10 cellular contexts compared by ENCODE assay signal in the genomic region with DNA sequence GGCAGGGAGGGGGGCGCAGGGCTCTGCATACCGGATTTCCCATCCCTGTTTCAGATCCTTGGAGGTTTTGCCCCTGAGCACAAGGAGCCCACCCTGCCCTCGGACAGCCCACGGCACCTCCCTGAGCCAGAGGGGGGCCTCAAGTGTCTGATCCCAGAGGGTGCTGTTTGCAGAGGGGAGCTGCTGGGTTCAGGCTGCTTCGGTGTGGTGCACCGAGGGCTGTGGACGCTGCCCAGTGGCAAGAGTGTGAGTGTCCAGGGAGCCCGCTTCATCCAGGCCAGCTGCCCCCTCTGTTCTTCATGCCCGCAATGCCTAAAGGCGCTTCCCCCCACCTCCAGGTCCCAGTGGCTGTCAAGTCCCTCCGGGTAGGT. TPM values are rescaled to one million over a fixed set of nuclear protein-coding genes. Genes with fewer than 3 reads are reported as not detected.
DNase-seq lines count a peak whose midpoint lies in the region; ATAC-seq, FAIRE-seq and TF ChIP-seq lines count a peak whose summit lies in the region.
"Had no signal": no experiment of that assay in that cellular context is flagged by ENCODE, and none has a peak within 500 bp of the region (broad histone marks: within the 10 kb centered on the region; RNA-seq: fewer than 3 reads in every experiment).

No MANE protein-coding gene starts in this region.

- H3K4me1 ChIP-seq in HepG2 (ENCODE audit: insufficient read depth, low read length) (peaks cover 21% of the 10 kb centered on the region), right lobe of liver (peaks cover 0 to 10% (median 0%) of the 10 kb centered on the region in 4 donors), muscle layer of colon (ENCODE audit: insufficient read depth, low read length) (peaks cover 21% of the 10 kb centered on the region), upper lobe of right lung (peaks cover 14% of the 10 kb centered on the region), adrenal gland (replicated peaks in 1 of 2) (peaks cover 6 to 26% of the 10 kb centered on the region in 2 donors)

- H3K4me2 ChIP-seq in HepG2 (ENCODE audit: low read depth, low read length): no peak overlapping the region

- in situ Hi-C loops in HepG2 (cut with HindIII; ENCODE audit: extremely low pct_ligation_motif_present, low pct_unique_long_range_greater_than_20kb): no loop called here

- H4K20me1 ChIP-seq in HepG2 (ENCODE audit: insufficient read depth, low read length): no peaks in the 10 kb centered on the region

- no peak overlapping the region for H3K27ac Mint-ChIP-seq in activated T-helper 2 cell treated with anti-CD3 and anti-CD28 coated beads, Interferon-gamma antibody, Interleukin-2, Interleukin-4, amounts not matched to agents 10 μg/mL and 5 μg/mL and 100 μg/mL, durations not matched to agents 14 hours and 24 hours and 36 hours

- H3K27me3 Mint-ChIP-seq in activated T-helper 2 cell treated with anti-CD3 and anti-CD28 coated beads, Interferon-gamma antibody, Interleukin-2, Interleukin-4, amounts not matched to agents 10 μg/mL and 5 μg/mL and 100 μg/mL, durations not matched to agents 14 hours and 24 hours and 36 hours (ENCODE audit: low read depth): peaks cover 33% of the 10 kb centered on the region

- H3K27me3 ChIP-seq in HepG2 (ENCODE audit: control insufficient read depth in 1 of 2, insufficient read depth in 2 of 2, low read length in 2 of 2): peaks cover 0 to 7% of the 10 kb centered on the region in 2 experiments; a peak in 1 of 5 replicates
- H3K27me3 ChIP-seq in right lobe of liver: no peaks in the 10 kb centered on the region
- H3K27me3 ChIP-seq in muscle layer of colon (ENCODE audit: control insufficient read depth in 1 of 2, insufficient read depth in 2 of 2, low read length in 2 of 2): no peaks in the 10 kb centered on the region
- H3K27me3 ChIP-seq in upper lobe of right lung: no peaks in the 10 kb centered on the region
- peaks cover 6% of the 10 kb centered on the region for H3K27me3 ChIP-seq in adrenal gland

- H3K36me3 ChIP-seq in HepG2 (replicated peaks in 1 of 2; ENCODE audit: control insufficient read depth in 1 of 2, insufficient read depth in 2 of 2, low read length in 2 of 2): no peaks in the 10 kb centered on the region
- H3K36me3 ChIP-seq in right lobe of liver: peaks cover 0 to 2% (median 0%) of the 10 kb centered on the region in 4 donors
- no peaks in the 10 kb centered on the region for H3K36me3 ChIP-seq in muscle layer of colon (ENCODE audit: insufficient read depth, low read length)
- H3K36me3 ChIP-seq in upper lobe of right lung: peaks cover 2% of the 10 kb centered on the region
- H3K36me3 ChIP-seq in adrenal gland (replicated peaks in 1 of 2): no peaks in the 10 kb centered on the region

- TF ChIP-seq EP300 in HepG2 (IDR thresholded peaks at IDR 0.05; ENCODE audit: low read depth in 2 of 2, low read length in 2 of 2) (no peak), HepG2 (CRISPR knock-in tag; IDR thresholded peaks at IDR 0.05; ENCODE audit: borderline replicate concordance) (no peak)

- peaks cover 4% of the 10 kb centered on the region for H3K4me1 Mint-ChIP-seq in activated T-helper 2 cell treated with anti-CD3 and anti-CD28 coated beads, Interferon-gamma antibody, Interleukin-2, Interleukin-4, amounts not matched to agents 10 μg/mL and 5 μg/mL and 100 μg/mL, durations not matched to agents 14 hours and 24 hours and 36 hours (ENCODE audit: low read depth)

- peaks cover 6% of the 10 kb centered on the region for H3K9me3 Mint-ChIP-seq in activated T-helper 2 cell treated with anti-CD3 and anti-CD28 coated beads, Interferon-gamma antibody, Interleukin-2, Interleukin-4, amounts not matched to agents 10 μg/mL and 5 μg/mL and 100 μg/mL, durations not matched to agents 14 hours and 24 hours and 36 hours

- H3K9me3 ChIP-seq in HepG2 (ENCODE audit: low read length): peaks cover 4% of the 10 kb centered on the region; the same call in 1 of the 2 replicates
- H3K9me3 ChIP-seq in right lobe of liver: no peaks in the 10 kb centered on the region
- no peaks in the 10 kb centered on the region for H3K9me3 ChIP-seq in muscle layer of colon (ENCODE audit: low read length)
- no peaks in the 10 kb centered on the region for H3K9me3 ChIP-seq in upper lobe of right lung
- H3K9me3 ChIP-seq in adrenal gland (replicated peaks in 1 of 3): no peaks in the 10 kb centered on the region

- H3K36me3 Mint-ChIP-seq in activated T-helper 2 cell treated with anti-CD3 and anti-CD28 coated beads, Interferon-gamma antibody, Interleukin-2, Interleukin-4, amounts not matched to agents 10 μg/mL and 5 μg/mL and 100 μg/mL, durations not matched to agents 14 hours and 24 hours and 36 hours (ENCODE audit: low read depth): peaks cover 8% of the 10 kb centered on the region

- TF ChIP-seq POLR2A in HepG2 (IDR thresholded peaks at IDR 0.05; ENCODE audit: insufficient read depth in 1 of 2, low read depth in 2 of 2, low read length in 2 of 2) (no peak), right lobe of liver (IDR thresholded peaks at IDR 0.05) (no peak), adrenal gland (IDR thresholded peaks at IDR 0.05) (no peak)

- H3K27ac ChIP-seq in HepG2 (ENCODE audit: extremely low read length, insufficient read depth, low read length) (no peak overlapping the region), right lobe of liver (no peak overlapping the region), muscle layer of colon (ENCODE audit: low read depth, low read length) (no peak overlapping the region), upper lobe of right lung (no peak overlapping the region), adrenal gland (no peak overlapping the region)

- no peak for FAIRE-seq in HepG2 (lab: Jason Lieb, UNC)
- FAIRE-seq: TTC549 had no signal

- ATAC-seq in HepG2 (no peak), right lobe of liver (no peak), upper lobe of right lung (no peak)

- 100% methylated on average over 10 of the region's 11 CpGs for WGBS in HepG2 (ENCODE audit: low lambda C conversion rate)
- 92% methylated on average over 2 of the region's 11 CpGs for WGBS in right lobe of liver (ENCODE audit: insufficient coverage, low coverage, low lambda C conversion rate, missing lambda C conversion rate)
- 53 to 83% (median 77%) methylated on average over 2 to 11 of the region's 11 CpGs; no CpG with 5 or more reads in 1 of the 4 donors for WGBS in adrenal gland, 4 donors

- TF ChIP-seq CTCF in HepG2 (CRISPR knock-in tag; IDR thresholded peaks at IDR 0.05) (no peak), right lobe of liver (IDR thresholded peaks at IDR 0.05) (no peak), upper lobe of right lung (IDR thresholded peaks at IDR 0.05) (no peak), adrenal gland (IDR thresholded peaks at IDR 0.05) (no peak)

- H3K4me3 Mint-ChIP-seq in activated T-helper 2 cell treated with anti-CD3 and anti-CD28 coated beads, Interferon-gamma antibody, Interleukin-2, Interleukin-4, amounts not matched to agents 10 μg/mL and 5 μg/mL and 100 μg/mL, durations not matched to agents 14 hours and 24 hours and 36 hours (ENCODE audit: low read depth): peak overlapping the region; percentile 53

- no peaks in the 10 kb centered on the region for H3K79me2 ChIP-seq in HepG2 (ENCODE audit: insufficient read depth, low read length)

- TF ChIP-seq RAD21 in HepG2 (CRISPR knock-in tag; IDR thresholded peaks at IDR 0.05): no peak

- POLR2A ChIA-PET in HepG2 (lab: Yijun Ruan, JAX): interaction anchor here (1.6 kb wide), 1 partner anchor 21 kb away, joined by 4 read pairs; the partner anchor contains the start of gene TMEM256

- intact Hi-C loops in HepG2 (cut with micrococcal nuclease; ENCODE audit: unreplicated experiment): no loop called here
- intact Hi-C loops in right lobe of liver (cut with DNase I): no loop called here
- intact Hi-C loops in activated T-helper 2 cell treated with anti-CD3 and anti-CD28 coated beads, Interferon-gamma antibody, Interleukin-2, Interleukin-4, amounts not matched to agents 10 μg/mL and 5 μg/mL and 100 μg/mL, durations not matched to agents 14 hours and 24 hours and 36 hours (cut with micrococcal nuclease): no loop called here
- intact Hi-C loops in upper lobe of right lung (cut with DNase I): no loop called here
- intact Hi-C loops in adrenal gland (cut with DNase I): no loop called here

- no peak overlapping the region for H2AFZ ChIP-seq in HepG2 (ENCODE audit: low read length)

- H3K9ac ChIP-seq in HepG2 (ENCODE audit: insufficient read depth, low read depth, low read length): no peak overlapping the region
- no peak overlapping the region for H3K9ac ChIP-seq in muscle layer of colon (ENCODE audit: low read length)

- no peak overlapping the region for H3K4me3 ChIP-seq in HepG2 (replicated peaks in 1 of 3; ENCODE audit: insufficient read depth in 1 of 3, low read depth in 2 of 3, low read length in 3 of 3)
- H3K4me3 ChIP-seq in right lobe of liver: no peak overlapping the region
- H3K4me3 ChIP-seq in muscle layer of colon (ENCODE audit: low read depth in 1 of 2, low read length in 2 of 2): peak overlapping the region; percentile 48 to 56
- peak overlapping the region; percentile 48 for H3K4me3 ChIP-seq in upper lobe of right lung
- H3K4me3 ChIP-seq in adrenal gland: peak overlapping the region in 2 of 4 donors; percentile 19 to 49

- CTCF ChIA-PET in HepG2 (lab: Yijun Ruan, JAX; ENCODE audit: low intra/inter-chr PET ratio, low total read pairs): no interaction called here

- DNase-seq in HepG2 (ENCODE audit: low spot score): no peak
- no peak for DNase-seq in right lobe of liver
- no peak for DNase-seq in activated T-helper 2 cell treated with anti-CD3 and anti-CD28 coated beads, Interferon-gamma antibody, Interleukin-2, Interleukin-4, amounts not matched to agents 10 μg/mL and 5 μg/mL and 100 μg/mL, durations not matched to agents 14 hours and 24 hours and 36 hours (ENCODE audit: low spot score)
- DNase-seq in upper lobe of right lung: no peak
- no peak for DNase-seq in Ammon's horn (ENCODE audit: low spot score)
- DNase-seq in adrenal gland: no peak
- no peak for DNase-seq in NCI-H2029 treated with DMSO at 0.1 percent for 48 hours (lab: John Stamatoyannopoulos, UW)

- BruUV-seq in HepG2 (replicated peaks; lab: Mats Ljungman, UMichigan): no TSS peak

RNA-seq across cellular contexts. Expression of gene TNK1, which starts 2.5 kb away (rescaled TPM):
- 1.7 and 2.0 TPM in 2 replicates for total RNA-seq in HepG2 (2016; rRNA removed; fragmentation: Illumina TruSeq; extraction: Trizol)
- 0.71 and 1.2 TPM in 2 replicates for total RNA-seq in HepG2 (2016; cell fraction: cytosol; rRNA removed; fragmentation: Illumina TruSeq; extraction: Trizol; ENCODE audit: low read depth)
- total RNA-seq in HepG2 (2016; cell fraction: insoluble cytoplasmic fraction; rRNA removed; fragmentation: Illumina TruSeq; extraction: Trizol): 2.0 and 2.8 TPM in 2 replicates
- total RNA-seq in HepG2 (2016; cell fraction: membrane; rRNA removed; fragmentation: Illumina TruSeq; extraction: Trizol): 0.71 and 0.76 TPM in 2 replicates
- 2.0 and 3.9 TPM in 2 replicates for total RNA-seq in HepG2 (2016; cell fraction: nucleus; rRNA removed; fragmentation: Illumina TruSeq; extraction: Trizol)
- polyA plus RNA-seq in HepG2 (2011; rRNA removed): 3.5 and 3.7 TPM in 2 replicates
- 3.3 and 6.1 TPM in 2 replicates for polyA plus RNA-seq in HepG2 (2011; cell fraction: cytosol; rRNA removed)
- 10.9 and 13.6 TPM in 2 replicates for polyA plus RNA-seq in HepG2 (2011; cell fraction: nucleus; rRNA removed)
- polyA plus RNA-seq in HepG2 (2012): 1.6 and 2.2 TPM in 2 replicates
- polyA plus RNA-seq in HepG2 (2016; cell fraction: cytosol; fragmentation: Illumina TruSeq; extraction: Trizol; ENCODE audit: low read depth): 0.31 and 0.40 TPM in 2 replicates
- 2.1 and 2.7 TPM in 2 replicates for polyA plus RNA-seq in HepG2 (2016; cell fraction: insoluble cytoplasmic fraction; fragmentation: Illumina TruSeq; extraction: Trizol; ENCODE audit: low read depth)
- 0.56 and 0.62 TPM in 2 replicates for polyA plus RNA-seq in HepG2 (2016; cell fraction: membrane; fragmentation: Illumina TruSeq; extraction: Trizol; ENCODE audit: low read depth)
- polyA plus RNA-seq in HepG2 (2016; cell fraction: nucleus; fragmentation: Illumina TruSeq; extraction: Trizol; ENCODE audit: insufficient read depth, low read depth): 6.2 and 6.7 TPM in 2 replicates
- 11.2 and 22.8 TPM in 2 replicates for polyA minus RNA-seq in HepG2 (2011; rRNA and poly(A)+ RNA removed; ENCODE audit: low replicate concordance)
- polyA minus RNA-seq in HepG2 (2011; cell fraction: cytosol; rRNA and poly(A)+ RNA removed): 2.6 and 2.9 TPM in 2 replicates
- polyA minus RNA-seq in HepG2 (2011; cell fraction: nucleus; rRNA and poly(A)+ RNA removed): 8.7 and 9.3 TPM in 2 replicates
- total RNA-seq in right lobe of liver: 1 to 10 TPM; 2.9 to 5.1 (median 4.0) TPM
- 4.0 and 5.2 TPM in 2 replicates for total RNA-seq in activated T-helper 2 cell treated with anti-CD3 and anti-CD28 coated beads, Interferon-gamma antibody, Interleukin-2, Interleukin-4, amounts not matched to agents 10 μg/mL and 5 μg/mL and 100 μg/mL, durations not matched to agents 14 hours and 24 hours and 36 hours
- 5.8 TPM for total RNA-seq in upper lobe of right lung
- total RNA-seq in adrenal gland: 1 to 10 TPM in 7 of 8 donors, under 1 TPM in 1; 0.35 to 8.7 (median 2.5) TPM
- polyA plus RNA-seq in adrenal gland: 1 to 10 TPM in 2 of 3 donors, under 1 TPM in 1; 0.13 to 3.9 (median 1.6) TPM

RNA-seq across cellular contexts. Expression of gene PLSCR3, which starts 11.0 kb away (rescaled TPM):
- 5.6 and 6.0 TPM in 2 replicates for total RNA-seq in HepG2 (2016; rRNA removed; fragmentation: Illumina TruSeq; extraction: Trizol)
- 2.3 and 3.9 TPM in 2 replicates for total RNA-seq in HepG2 (2016; cell fraction: cytosol; rRNA removed; fragmentation: Illumina TruSeq; extraction: Trizol; ENCODE audit: low read depth)
- 4.8 and 6.1 TPM in 2 replicates for total RNA-seq in HepG2 (2016; cell fraction: insoluble cytoplasmic fraction; rRNA removed; fragmentation: Illumina TruSeq; extraction: Trizol)
- total RNA-seq in HepG2 (2016; cell fraction: membrane; rRNA removed; fragmentation: Illumina TruSeq; extraction: Trizol): 4.6 and 4.9 TPM in 2 replicates
- total RNA-seq in HepG2 (2016; cell fraction: nucleus; rRNA removed; fragmentation: Illumina TruSeq; extraction: Trizol): 3.3 and 4.4 TPM in 2 replicates
- 6.1 and 6.2 TPM in 2 replicates for polyA plus RNA-seq in HepG2 (2011; rRNA removed)
- 4.7 and 5.9 TPM in 2 replicates for polyA plus RNA-seq in HepG2 (2011; cell fraction: cytosol; rRNA removed)
- 20.8 and 23.5 TPM in 2 replicates for polyA plus RNA-seq in HepG2 (2011; cell fraction: nucleus; rRNA removed)
- 6.2 and 7.3 TPM in 2 replicates for polyA plus RNA-seq in HepG2 (2012)
- polyA plus RNA-seq in HepG2 (2016; cell fraction: cytosol; fragmentation: Illumina TruSeq; extraction: Trizol; ENCODE audit: low read depth): 6.7 and 7.7 TPM in 2 replicates
- 8.1 and 10.5 TPM in 2 replicates for polyA plus RNA-seq in HepG2 (2016; cell fraction: insoluble cytoplasmic fraction; fragmentation: Illumina TruSeq; extraction: Trizol; ENCODE audit: low read depth)
- polyA plus RNA-seq in HepG2 (2016; cell fraction: membrane; fragmentation: Illumina TruSeq; extraction: Trizol; ENCODE audit: low read depth): 10.8 and 11.9 TPM in 2 replicates
- 12.3 and 12.8 TPM in 2 replicates for polyA plus RNA-seq in HepG2 (2016; cell fraction: nucleus; fragmentation: Illumina TruSeq; extraction: Trizol; ENCODE audit: insufficient read depth, low read depth)
- 7.6 and 8.3 TPM in 2 replicates for polyA minus RNA-seq in HepG2 (2011; rRNA and poly(A)+ RNA removed; ENCODE audit: low replicate concordance)
- 2.6 and 3.8 TPM in 2 replicates for polyA minus RNA-seq in HepG2 (2011; cell fraction: cytosol; rRNA and poly(A)+ RNA removed)
- polyA minus RNA-seq in HepG2 (2011; cell fraction: nucleus; rRNA and poly(A)+ RNA removed): 4.2 and 5.4 TPM in 2 replicates
- total RNA-seq in right lobe of liver: 1 to 10 TPM; 5.5 to 8.9 (median 6.4) TPM
- total RNA-seq in activated T-helper 2 cell treated with anti-CD3 and anti-CD28 coated beads, Interferon-gamma antibody, Interleukin-2, Interleukin-4, amounts not matched to agents 10 μg/mL and 5 μg/mL and 100 μg/mL, durations not matched to agents 14 hours and 24 hours and 36 hours: 75.4 and 76.2 TPM in 2 replicates
- 30.3 TPM for total RNA-seq in upper lobe of right lung
- total RNA-seq in adrenal gland: 10 to 100 TPM; 12.3 to 34.5 (median 27.9) TPM
- 10 to 100 TPM; 13.2 to 42.5 (median 32.9) TPM for polyA plus RNA-seq in adrenal gland

RNA-seq across cellular contexts. Expression of gene TMEM256, which starts 20.5 kb away (rescaled TPM):
- total RNA-seq in HepG2 (2016; rRNA removed; fragmentation: Illumina TruSeq; extraction: Trizol): 231 and 246 TPM in 2 replicates
- total RNA-seq in HepG2 (2016; cell fraction: cytosol; rRNA removed; fragmentation: Illumina TruSeq; extraction: Trizol; ENCODE audit: low read depth): 134 and 136 TPM in 2 replicates
- total RNA-seq in HepG2 (2016; cell fraction: insoluble cytoplasmic fraction; rRNA removed; fragmentation: Illumina TruSeq; extraction: Trizol): 236 and 264 TPM in 2 replicates
- total RNA-seq in HepG2 (2016; cell fraction: membrane; rRNA removed; fragmentation: Illumina TruSeq; extraction: Trizol): 153 and 183 TPM in 2 replicates
- 79.6 and 83.0 TPM in 2 replicates for total RNA-seq in HepG2 (2016; cell fraction: nucleus; rRNA removed; fragmentation: Illumina TruSeq; extraction: Trizol)
- polyA plus RNA-seq in HepG2 (2011; rRNA removed): 240 and 252 TPM in 2 replicates
- polyA plus RNA-seq in HepG2 (2011; cell fraction: cytosol; rRNA removed): 131 and 354 TPM in 2 replicates
- polyA plus RNA-seq in HepG2 (2011; cell fraction: nucleus; rRNA removed): 114 and 132 TPM in 2 replicates
- polyA plus RNA-seq in HepG2 (2012): 90.5 and 138 TPM in 2 replicates
- 119 and 129 TPM in 2 replicates for polyA plus RNA-seq in HepG2 (2016; cell fraction: cytosol; fragmentation: Illumina TruSeq; extraction: Trizol; ENCODE audit: low read depth)
- polyA plus RNA-seq in HepG2 (2016; cell fraction: insoluble cytoplasmic fraction; fragmentation: Illumina TruSeq; extraction: Trizol; ENCODE audit: low read depth): 192 and 206 TPM in 2 replicates
- 118 and 127 TPM in 2 replicates for polyA plus RNA-seq in HepG2 (2016; cell fraction: membrane; fragmentation: Illumina TruSeq; extraction: Trizol; ENCODE audit: low read depth)
- polyA plus RNA-seq in HepG2 (2016; cell fraction: nucleus; fragmentation: Illumina TruSeq; extraction: Trizol; ENCODE audit: insufficient read depth, low read depth): 132 and 144 TPM in 2 replicates
- polyA minus RNA-seq in HepG2 (2011; rRNA and poly(A)+ RNA removed; ENCODE audit: low replicate concordance): 48.7 and 83.2 TPM in 2 replicates
- polyA minus RNA-seq in HepG2 (2011; cell fraction: cytosol; rRNA and poly(A)+ RNA removed): 28.3 and 28.4 TPM in 2 replicates
- 22.9 and 31.3 TPM in 2 replicates for polyA minus RNA-seq in HepG2 (2011; cell fraction: nucleus; rRNA and poly(A)+ RNA removed)
- 10 to 100 TPM; 56.4 to 95.4 (median 68.9) TPM for total RNA-seq in right lobe of liver
- 67.3 and 67.7 TPM in 2 replicates for total RNA-seq in activated T-helper 2 cell treated with anti-CD3 and anti-CD28 coated beads, Interferon-gamma antibody, Interleukin-2, Interleukin-4, amounts not matched to agents 10 μg/mL and 5 μg/mL and 100 μg/mL, durations not matched to agents 14 hours and 24 hours and 36 hours
- total RNA-seq in upper lobe of right lung: 45.2 TPM
- total RNA-seq in adrenal gland: 100 to 1,000 TPM in 3 of 8 donors, 10 to 100 TPM in 5; 52.9 to 205 (median 89.0) TPM
- polyA plus RNA-seq in adrenal gland: 100 to 1,000 TPM in 2 of 3 donors, 10 to 100 TPM in 1; 48.5 to 334 (median 254) TPM

RNA-seq across cellular contexts. Expression of gene NLGN2, which starts 24.3 kb away (rescaled TPM):
- total RNA-seq in HepG2 (2016; rRNA removed; fragmentation: Illumina TruSeq; extraction: Trizol) (1.4 and 1.9 TPM in 2 replicates), right lobe of liver (1 to 10 TPM; 1.3 to 5.3 (median 3.0) TPM), upper lobe of right lung (11.7 TPM), adrenal gland (10 to 100 TPM in 6 of 8 donors, 1 to 10 TPM in 2; 5.5 to 34.8 (median 16.6) TPM)
- 0.40 and 0.44 TPM in 2 replicates for total RNA-seq in HepG2 (2016; cell fraction: cytosol; rRNA removed; fragmentation: Illumina TruSeq; extraction: Trizol; ENCODE audit: low read depth)
- 1.2 and 2.6 TPM in 2 replicates for total RNA-seq in HepG2 (2016; cell fraction: insoluble cytoplasmic fraction; rRNA removed; fragmentation: Illumina TruSeq; extraction: Trizol)
- 1.5 and 2.4 TPM in 2 replicates for total RNA-seq in HepG2 (2016; cell fraction: membrane; rRNA removed; fragmentation: Illumina TruSeq; extraction: Trizol)
- total RNA-seq in HepG2 (2016; cell fraction: nucleus; rRNA removed; fragmentation: Illumina TruSeq; extraction: Trizol): 2.7 and 3.8 TPM in 2 replicates
- polyA plus RNA-seq in HepG2 (2011; rRNA removed) (11.0 and 15.1 TPM in 2 replicates), adrenal gland (10 to 100 TPM in 2 of 3 donors, 1 to 10 TPM in 1; 7.7 to 44.6 (median 28.1) TPM)
- polyA plus RNA-seq in HepG2 (2011; cell fraction: cytosol; rRNA removed): 2.6 and 3.0 TPM in 2 replicates
- polyA plus RNA-seq in HepG2 (2011; cell fraction: nucleus; rRNA removed): 141 and 149 TPM in 2 replicates
- polyA plus RNA-seq in HepG2 (2012): 18.1 and 23.2 TPM in 2 replicates
- 0.35 and 0.41 TPM in 2 replicates for polyA plus RNA-seq in HepG2 (2016; cell fraction: cytosol; fragmentation: Illumina TruSeq; extraction: Trizol; ENCODE audit: low read depth)
- 3.3 and 5.2 TPM in 2 replicates for polyA plus RNA-seq in HepG2 (2016; cell fraction: insoluble cytoplasmic fraction; fragmentation: Illumina TruSeq; extraction: Trizol; ENCODE audit: low read depth)
- polyA plus RNA-seq in HepG2 (2016; cell fraction: membrane; fragmentation: Illumina TruSeq; extraction: Trizol; ENCODE audit: low read depth): 1.3 and 1.8 TPM in 2 replicates
- polyA plus RNA-seq in HepG2 (2016; cell fraction: nucleus; fragmentation: Illumina TruSeq; extraction: Trizol; ENCODE audit: insufficient read depth, low read depth): 32.4 and 37.8 TPM in 2 replicates
- 2.3 and 4.3 TPM in 2 replicates for polyA minus RNA-seq in HepG2 (2011; rRNA and poly(A)+ RNA removed; ENCODE audit: low replicate concordance)
- polyA minus RNA-seq in HepG2 (2011; cell fraction: cytosol; rRNA and poly(A)+ RNA removed): 2.6 and 3.8 TPM in 2 replicates
- polyA minus RNA-seq in HepG2 (2011; cell fraction: nucleus; rRNA and poly(A)+ RNA removed): 8.2 and 9.3 TPM in 2 replicates
- total RNA-seq in activated T-helper 2 cell treated with anti-CD3 and anti-CD28 coated beads, Interferon-gamma antibody, Interleukin-2, Interleukin-4, amounts not matched to agents 10 μg/mL and 5 μg/mL and 100 μg/mL, durations not matched to agents 14 hours and 24 hours and 36 hours: 3.9 and 4.2 TPM in 2 replicates

RNA-seq across cellular contexts. Expression of gene TMEM95, which starts 28.4 kb away (rescaled TPM):
- total RNA-seq in HepG2 (2016; rRNA removed; fragmentation: Illumina TruSeq; extraction: Trizol) (not detected in 2 replicates), right lobe of liver (not detected), upper lobe of right lung (not detected), adrenal gland (not detected)
- total RNA-seq in HepG2 (2016; cell fraction: cytosol; rRNA removed; fragmentation: Illumina TruSeq; extraction: Trizol; ENCODE audit: low read depth): not detected in 2 replicates
- total RNA-seq in HepG2 (2016; cell fraction: insoluble cytoplasmic fraction; rRNA removed; fragmentation: Illumina TruSeq; extraction: Trizol): not detected in 2 replicates
- not detected in 2 replicates for total RNA-seq in HepG2 (2016; cell fraction: membrane; rRNA removed; fragmentation: Illumina TruSeq; extraction: Trizol)
- not detected in 2 replicates for total RNA-seq in HepG2 (2016; cell fraction: nucleus; rRNA removed; fragmentation: Illumina TruSeq; extraction: Trizol)
- polyA plus RNA-seq in HepG2 (2011; rRNA removed) (not detected in 2 replicates), adrenal gland (not detected)
- polyA plus RNA-seq in HepG2 (2011; cell fraction: cytosol; rRNA removed): not detected in 2 replicates
- not detected in 2 replicates for polyA plus RNA-seq in HepG2 (2011; cell fraction: nucleus; rRNA removed)
- not detected in 2 replicates for polyA plus RNA-seq in HepG2 (2012)
- not detected in 2 replicates for polyA plus RNA-seq in HepG2 (2016; cell fraction: cytosol; fragmentation: Illumina TruSeq; extraction: Trizol; ENCODE audit: low read depth)
- polyA plus RNA-seq in HepG2 (2016; cell fraction: insoluble cytoplasmic fraction; fragmentation: Illumina TruSeq; extraction: Trizol; ENCODE audit: low read depth): not detected in 2 replicates
- polyA plus RNA-seq in HepG2 (2016; cell fraction: membrane; fragmentation: Illumina TruSeq; extraction: Trizol; ENCODE audit: low read depth): not detected in 2 replicates
- polyA plus RNA-seq in HepG2 (2016; cell fraction: nucleus; fragmentation: Illumina TruSeq; extraction: Trizol; ENCODE audit: insufficient read depth, low read depth): not detected in 2 replicates
- not detected in 2 replicates for polyA minus RNA-seq in HepG2 (2011; rRNA and poly(A)+ RNA removed; ENCODE audit: low replicate concordance)
- not detected in 2 replicates for polyA minus RNA-seq in HepG2 (2011; cell fraction: cytosol; rRNA and poly(A)+ RNA removed)
- 0.37 TPM in 1 of 2 replicates, not detected in the other for polyA minus RNA-seq in HepG2 (2011; cell fraction: nucleus; rRNA and poly(A)+ RNA removed)
- total RNA-seq in activated T-helper 2 cell treated with anti-CD3 and anti-CD28 coated beads, Interferon-gamma antibody, Interleukin-2, Interleukin-4, amounts not matched to agents 10 μg/mL and 5 μg/mL and 100 μg/mL, durations not matched to agents 14 hours and 24 hours and 36 hours: 0.25 TPM in 1 of 2 replicates, not detected in the other
- total RNA-seq: occipital lobe had no signal

Comparison
In these comparisons a context has a peak if more than half of its experiments do, and no peak if none do; other contexts are left out.
1. H3K4me3 ChIP-seq: peak in muscle layer of colon (2 of 2) and upper lobe of right lung (single experiment); none in HepG2 (0 of 3) and right lobe of liver (0 of 3).